In the genomic region with DNA sequence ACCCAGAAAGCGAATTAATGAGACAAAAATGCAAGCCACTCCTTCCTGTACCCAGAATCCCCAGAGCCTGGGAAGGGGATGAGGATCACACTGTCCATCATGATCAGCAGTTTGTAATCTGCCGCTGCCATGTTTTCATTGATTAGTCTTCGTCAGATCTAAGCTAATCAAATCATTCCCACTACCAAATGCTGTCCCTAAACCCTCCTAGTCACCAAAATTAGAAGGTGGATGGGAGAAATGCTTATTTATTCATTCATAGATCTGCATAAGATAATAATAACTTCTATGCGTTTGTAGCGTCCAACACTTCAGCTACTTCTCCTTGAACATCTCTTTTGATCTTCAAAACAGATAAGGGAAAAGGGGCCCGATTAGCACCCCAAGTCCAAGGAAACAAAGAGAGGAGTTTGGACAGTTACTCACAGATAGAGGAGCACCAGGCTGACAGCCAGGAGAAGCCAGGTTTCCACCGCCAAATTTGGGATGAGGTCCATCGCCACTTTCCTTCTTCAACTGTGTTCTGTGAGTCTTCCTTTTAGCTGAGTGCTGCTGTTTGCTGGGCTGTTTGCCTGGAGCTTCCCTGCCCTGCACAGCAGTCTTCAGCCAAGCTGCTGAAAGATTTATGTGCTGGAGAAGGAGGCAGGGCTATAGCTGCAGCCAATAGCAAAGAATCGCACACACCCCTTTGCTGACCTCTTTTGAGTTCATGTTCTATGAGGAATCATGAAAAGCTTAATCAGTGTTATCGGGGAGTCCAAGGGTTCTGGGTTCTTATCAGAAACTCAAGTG, we compare ENCODE assay signal across 9 cellular contexts. TPM values are rescaled to one million over a fixed set of nuclear protein-coding genes. Genes with fewer than 3 reads are reported as not detected.
A peak's percentile ranks its signal among the peaks of the same experiment; 100 is the strongest.
DNase-seq lines count a peak whose midpoint lies in the region; ATAC-seq and TF ChIP-seq lines count a peak whose summit lies in the region.
"Had no signal": no experiment of that assay in that cellular context is flagged by ENCODE, and none has a peak within 500 bp of the region (broad histone marks: within the 10 kb centered on the region; RNA-seq: fewer than 3 reads in every experiment).

Gene CYP3A5, minus strand, starts transcription at position 597 of the 792 bp plus-strand sequence. Its CDS starts 100 bp downstream, at position 497.

- H3K27me3 ChIP-seq in CD8-positive, alpha-beta memory T cell (ENCODE audit: insufficient read depth, low read length, poor library complexity, severe bottlenecking), result no peaks in the 10 kb centered on the region
- H3K27me3 ChIP-seq in parathyroid adenoma (ENCODE audit: control insufficient read depth, insufficient read depth, low read length) (no peaks in the 10 kb centered on the region), HAP-1 (ENCODE audit: low read depth) (no peaks in the 10 kb centered on the region)

- no peaks in the 10 kb centered on the region for H3K79me2 ChIP-seq in parathyroid adenoma

- no peaks in the 10 kb centered on the region for H3K9me3 ChIP-seq in CD8-positive, alpha-beta memory T cell (ENCODE audit: low read length)
- H3K9me3 ChIP-seq in parathyroid adenoma (ENCODE audit: control insufficient read depth, low read length) (no peaks in the 10 kb centered on the region), HAP-1 (no peaks in the 10 kb centered on the region)

- H3K4me3 ChIP-seq in CD8-positive, alpha-beta memory T cell (ENCODE audit: low read length), result no peak within 1 kb of the TSS
- H3K4me3 ChIP-seq in fibroblast of villous mesenchyme (ENCODE audit: low read depth, low read length) (no peak within 1 kb of the TSS), parathyroid adenoma (ENCODE audit: low read depth, low read length) (no peak within 1 kb of the TSS), HAP-1 (no peak within 1 kb of the TSS)

- no peaks in the 10 kb centered on the region for H3K9me3 Mint-ChIP-seq in CD8-positive, alpha-beta memory T cell

- H3K4me3 Mint-ChIP-seq in CD8-positive, alpha-beta memory T cell, result peak within 1 kb of the TSS in 1 of 7 donors; percentile 52

- H3K27ac ChIP-seq in CD8-positive, alpha-beta memory T cell (ENCODE audit: low read depth, low read length), result peak within 1 kb of the TSS; percentile 32
- H3K27ac ChIP-seq in parathyroid adenoma, result no peak within 1 kb of the TSS

- TF ChIP-seq CTCF in fibroblast of villous mesenchyme (IDR thresholded peaks at IDR 0.05; ENCODE audit: insufficient read depth, low read depth, low read length), result no peak
- no peak for TF ChIP-seq CTCF in parathyroid adenoma (IDR thresholded peaks at IDR 0.05)

- H3K36me3 ChIP-seq in CD8-positive, alpha-beta memory T cell (ENCODE audit: insufficient read depth, low read length), result no peaks in the 10 kb centered on the region
- H3K36me3 ChIP-seq in parathyroid adenoma (ENCODE audit: control insufficient read depth, insufficient read depth, low read length) (no peaks in the 10 kb centered on the region), HAP-1 (replicated peaks) (no peaks in the 10 kb centered on the region)

- H3K27me3 Mint-ChIP-seq in CD8-positive, alpha-beta memory T cell, result peaks cover 5 to 6% of the 10 kb centered on the region in 2 donors

- in situ Hi-C loops in HAP-1 (cut with MboI; ENCODE audit: low sequenced_read_pairs), result no loop called here

- H3K4me1 ChIP-seq in CD8-positive, alpha-beta memory T cell (ENCODE audit: insufficient read depth, low read length), result peaks cover 2% of the 10 kb centered on the region
- no peaks in the 10 kb centered on the region for H3K4me1 ChIP-seq in parathyroid adenoma
- no peaks in the 10 kb centered on the region for H3K4me1 ChIP-seq in HAP-1

- POLR2A ChIA-PET in CD8-positive, alpha-beta memory T cell (lab: Charles Lee), result no interaction called here

- peaks cover 0 to 14% (median 11%) of the 10 kb centered on the region in 3 donors for H3K36me3 Mint-ChIP-seq in CD8-positive, alpha-beta memory T cell

- no peak for DNase-seq in CD8-positive, alpha-beta memory T cell
- peak; percentile 50 for DNase-seq in OCI-M1 (lab: John Stamatoyannopoulos, UW)
- DNase-seq in fibroblast of villous mesenchyme (ENCODE audit: low read depth), result peak; percentile 36
- DNase-seq in stimulated activated CD4-positive, alpha-beta T cell treated with anti-CD3 and anti-CD28 coated beads, Interleukin-12 subunit alpha, Interleukin-12 subunit beta, amount 100 ng/mL, for 4 hours, result no peak
- DNase-seq in HAP-1 (ENCODE audit: low spot score in 2 of 2), result no peak
- DNase-seq in activated CD8-positive, alpha-beta memory T cell treated with anti-CD3 and anti-CD28 coated beads, Interleukin-2, amount 50 U/mL, for 48 hours, result no peak
- DNase-seq: activated CD8-positive, alpha-beta memory T cell treated with anti-CD3 and anti-CD28 coated beads, Interleukin-2, amount 50 U/mL, for 4 hours had no signal

- H3K9ac ChIP-seq in parathyroid adenoma, result no peak within 1 kb of the TSS

- no peak within 1 kb of the TSS for H2AFZ ChIP-seq in parathyroid adenoma

- peaks cover 8 to 20% (median 13%) of the 10 kb centered on the region in 3 donors for H3K4me1 Mint-ChIP-seq in CD8-positive, alpha-beta memory T cell

- CTCF ChIA-PET in CD8-positive, alpha-beta memory T cell (lab: Charles Lee), result no interaction called here

- peak within 1 kb of the TSS; percentile 37 for H3K4me2 ChIP-seq in parathyroid adenoma (ENCODE audit: low read length)

- H3K27ac Mint-ChIP-seq in CD8-positive, alpha-beta memory T cell, result peak within 1 kb of the TSS in 1 of 8 donors; percentile 22

- no peak for ATAC-seq in HG02759 (IDR thresholded peaks at IDR 0.05; ENCODE audit: unreplicated experiment)

RNA-seq across cellular contexts. Expression of gene CYP3A5, which starts in this region (rescaled TPM):
- total RNA-seq in CD8-positive, alpha-beta memory T cell, result not detected
- 0.16 TPM for polyA plus RNA-seq in CD8-positive, alpha-beta memory T cell
- total RNA-seq in fibroblast of villous mesenchyme, result under 0.01 and 0.43 TPM in 2 replicates

Comparison
In these comparisons a context has a peak if more than half of its experiments do, and no peak if none do; other contexts are left out.
1. Peak in DNase-seq in fibroblast of villous mesenchyme; RNA of the gene not detected or under 1 TPM.